ENCODE assay signal across 1 cellular context in the genomic region with DNA sequence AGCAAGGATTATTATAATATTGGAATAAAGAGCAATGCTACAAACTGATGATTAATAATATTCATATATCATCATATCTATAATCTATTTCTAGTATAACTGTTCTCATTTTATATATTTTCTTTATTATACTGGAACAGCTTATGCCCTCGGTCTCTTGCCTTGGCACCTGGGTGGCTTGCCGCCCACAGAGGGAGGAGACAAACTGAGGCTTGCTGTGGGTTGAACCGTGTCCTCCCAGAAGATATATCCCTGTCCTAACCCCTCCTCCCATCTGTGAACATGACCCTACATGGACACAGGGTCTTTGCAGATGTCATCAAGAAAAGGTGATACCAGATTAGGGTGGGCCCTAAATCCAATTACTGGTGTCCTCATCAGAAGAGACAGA.
TF ChIP-seq lines count a peak whose summit lies in the region.

No MANE protein-coding gene starts in this region.

TF ChIP-seq in GM12878, 131 proteins besides CTCF, POLR2A, EP300 and RAD21:
- no peak for TF ChIP-seq BHLHE40 (IDR thresholded peaks at IDR 0.05; ENCODE audit: borderline replicate concordance in 1 of 2, low read depth in 2 of 2, low read length in 1 of 2)
- TF ChIP-seq RCOR1 (conservative IDR thresholded peaks at IDR 0.05; ENCODE audit: low read depth, low read length) = 0 out of 2 replicates have a peak, but pooled peaks have one; percentile 13
- no peak for TF ChIP-seq SUZ12 (IDR thresholded peaks at IDR 0.05; ENCODE audit: unreplicated experiment)
